ENCODE assay signal across 17 cellular contexts in the genomic region with DNA sequence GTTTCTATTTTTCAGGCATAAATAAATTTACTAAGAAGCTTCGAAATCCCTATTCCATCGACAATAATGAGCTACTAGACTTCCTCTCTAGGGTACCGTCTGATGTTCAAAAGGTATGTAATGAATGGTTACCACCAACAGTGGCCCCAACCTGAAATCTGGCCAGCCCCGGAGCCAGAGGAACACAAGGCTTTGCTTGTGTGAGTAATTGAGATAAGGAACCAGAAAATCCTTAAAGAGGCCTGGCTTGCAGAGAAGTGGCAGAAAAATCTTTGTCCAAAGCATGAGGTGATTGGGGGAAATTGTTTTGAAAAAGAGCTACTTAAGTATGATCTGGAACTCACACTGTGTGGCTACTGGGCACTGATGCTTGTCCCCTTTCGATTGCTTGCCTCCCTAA.
"Had no signal": no experiment of that assay in that cellular context is flagged by ENCODE, and none has a peak within 500 bp of the region (broad histone marks: within the 10 kb centered on the region; RNA-seq: fewer than 3 reads in every experiment).

No MANE protein-coding gene starts in this region.

- DNase-seq: KG1, MV-4-11, NCI-H1048, NCI-H1105, NCI-H1417, NCI-H1436 treated with DMSO at 0.1 percent for 48 hours, NCI-H1694, NCI-H187 treated with DMSO at 0.1 percent for 48 hours, NCI-H2029 treated with DMSO at 0.1 percent for 48 hours, NCI-H345, NCI-H446 treated with DMSO at 0.1 percent for 48 hours, NCI-H510A treated with DMSO at 0.1 percent for 48 hours, NCI-H526, Right ventricle myocardium superior, RPMI8226, SIG-M5 had no signal

- ATAC-seq: SK-N-SH treated with all-trans-retinoic acid at 6 μM for 48 hours had no signal
